11 cellular contexts compared by ENCODE assay signal in the genomic region with DNA sequence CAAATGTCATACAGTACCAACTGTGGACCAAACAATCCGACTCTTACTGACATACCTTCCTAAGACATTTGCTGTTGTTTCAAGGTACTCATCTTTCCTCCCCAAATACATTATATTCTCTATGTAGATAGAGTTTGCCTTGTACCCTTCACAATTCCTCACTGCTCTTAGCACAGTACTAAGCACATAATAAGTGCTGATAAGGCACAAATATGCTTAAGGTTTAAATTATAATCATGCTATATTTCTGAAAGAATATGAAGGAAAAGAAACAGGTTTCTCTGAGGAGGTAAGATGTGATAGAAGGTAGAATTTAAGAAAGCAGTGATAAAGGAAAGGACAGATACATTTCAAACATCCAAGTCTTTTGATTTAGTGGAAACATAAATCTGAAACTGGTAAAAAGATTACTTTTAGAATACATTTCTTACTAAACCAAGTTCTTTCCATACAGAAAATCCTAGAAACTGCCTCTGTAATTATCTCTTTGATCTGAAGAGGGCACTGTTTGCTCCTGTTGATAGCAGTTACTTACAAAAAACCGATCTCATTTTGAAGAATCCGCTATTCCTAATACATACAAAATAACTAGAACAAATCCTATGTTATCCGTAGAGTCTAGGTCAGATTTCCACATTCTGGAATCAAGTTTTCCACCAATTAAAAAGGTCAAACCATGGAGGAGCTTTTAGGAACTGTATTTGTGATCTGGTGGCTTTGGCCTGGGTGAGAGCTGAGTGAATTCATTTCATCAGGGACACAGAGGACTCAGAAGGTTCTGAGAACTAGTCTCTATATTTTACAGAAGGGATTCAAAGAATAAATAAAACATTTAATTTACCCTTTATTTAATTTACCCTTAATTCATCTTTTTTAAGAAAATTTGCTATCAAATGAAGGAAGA.
DNase-seq lines count a peak whose midpoint lies in the region; ATAC-seq and TF ChIP-seq lines count a peak whose summit lies in the region.
"Had no signal": no experiment of that assay in that cellular context is flagged by ENCODE, and none has a peak within 500 bp of the region (broad histone marks: within the 10 kb centered on the region; RNA-seq: fewer than 3 reads in every experiment).

No MANE protein-coding gene starts in this region.

- no peak overlapping the region for H3K4me3 ChIP-seq in choroid plexus epithelial cell (ENCODE audit: low read depth, low read length)
- H3K4me3 ChIP-seq: lung had no signal

- DNase-seq in GM10248 (ENCODE audit: extremely low spot score): no peak
- DNase-seq in MV-4-11 (lab: John Stamatoyannopoulos, UW): peak; percentile 14
- peak; percentile 62 for DNase-seq in choroid plexus epithelial cell (ENCODE audit: low read depth)
- no peak for DNase-seq in neural crest cell (ENCODE audit: low read depth, low spot score)
- DNase-seq in AML-193 (lab: John Stamatoyannopoulos, UW): no peak
- DNase-seq in putamen (ENCODE audit: low spot score): no peak
- DNase-seq in posterior vena cava (ENCODE audit: low spot score): no peak
- DNase-seq: activated CD4-positive, alpha-beta T cell treated with anti-CD3 and anti-CD28 coated beads, Interleukin-2, amount 50 U/mL, for 48 hours; substantia nigra had no signal

- H3K27ac Mint-ChIP-seq in neural crest cell (ENCODE audit: unreplicated experiment): no peak overlapping the region

- ATAC-seq in GM21529 (IDR thresholded peaks at IDR 0.05; ENCODE audit: unreplicated experiment): no peak

- H3K36me3 Mint-ChIP-seq in neural crest cell (ENCODE audit: low read depth): no peaks in the 10 kb centered on the region

- peaks cover 8% of the 10 kb centered on the region for H3K27me3 Mint-ChIP-seq in neural crest cell (ENCODE audit: low read depth)

- peak; percentile 60 for TF ChIP-seq CTCF in GM10248 (IDR thresholded peaks at IDR 0.05; ENCODE audit: control extremely low read depth, extremely low read depth, low read depth, missing control alignments)
- peak; percentile 69 for TF ChIP-seq CTCF in choroid plexus epithelial cell (conservative IDR thresholded peaks at IDR 0.05; ENCODE audit: low read depth, low read length)
- peak; percentile 75 for TF ChIP-seq CTCF in neural crest cell (conservative IDR thresholded peaks at IDR 0.05)

- intact Hi-C loops in posterior vena cava (cut with DNase I): no loop called here

- no peaks in the 10 kb centered on the region for H3K4me1 Mint-ChIP-seq in neural crest cell

- CTCF ChIA-PET in GM10248 (lab: Yijun Ruan, JAX): interaction anchor here (0.8 to 2.3 kb wide), 18 partner anchors 8 to 626 kb away, joined by 3 to 14 read pairs (median 4); no protein-coding TSS in a partner anchor

- no peak overlapping the region for H3K4me3 Mint-ChIP-seq in neural crest cell

- POLR2A ChIA-PET in GM10248 (lab: Yijun Ruan, JAX): no interaction called here

- H3K9me3 Mint-ChIP-seq in neural crest cell: no peaks in the 10 kb centered on the region

Comparison
In these comparisons a context has a peak if more than half of its experiments do, and no peak if none do; other contexts are left out.
1. DNase-seq: peak in MV-4-11 (single experiment) and choroid plexus epithelial cell (single experiment); none in GM10248 (single experiment), neural crest cell (single experiment), AML-193 (0 of 2), putamen (single experiment) and posterior vena cava (single experiment).
2. Peak in every context shown above with its lines, with median percentiles within 50 percentile points of each other: CTCF ChIP-seq.